ENCODE assay signal across 27 cellular contexts in the genomic region with DNA sequence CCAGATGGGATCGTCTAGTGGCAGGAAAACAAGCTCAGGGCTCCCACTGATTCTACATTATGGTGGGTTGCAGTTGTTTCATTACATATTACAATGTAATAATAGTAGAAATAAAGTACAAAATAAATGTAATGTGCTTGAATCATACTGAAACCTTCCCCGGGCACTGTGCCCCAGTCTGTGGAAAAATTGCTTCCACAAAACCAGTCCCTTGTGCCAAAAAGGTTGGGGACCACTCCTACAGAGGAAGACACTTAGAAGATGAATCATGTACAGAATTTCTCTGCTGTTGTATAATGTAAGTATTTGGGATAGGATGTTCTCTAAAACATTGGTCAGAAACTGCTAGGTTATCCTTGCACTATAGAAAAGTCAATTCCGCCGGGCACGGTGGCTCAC.
"Had no signal": no experiment of that assay in that cellular context is flagged by ENCODE, and none has a peak within 500 bp of the region (broad histone marks: within the 10 kb centered on the region; RNA-seq: fewer than 3 reads in every experiment).

No MANE protein-coding gene starts in this region.

- FAIRE-seq: pancreas had no signal

- H3K27me3 ChIP-seq: adrenal gland, ascending aorta, esophagus squamous epithelium, gastrocnemius medialis, heart left ventricle, neutrophil, pancreas, right atrium auricular region, testis, uterus had no signal

- H3K4me1 Mint-ChIP-seq: activated T-helper 17 cell treated with anti-CD3 and anti-CD28 coated beads, Interleukin-2, amount 50 U/mL, for 72 hours; endodermal cell; stimulated activated naive B cell treated with anti-CD40 and anti-IgM and Interleukin-4, amounts not matched to agents 10 μg/mL and 1 μg/mL and 100 μg/mL, for 72 hours had no signal

- H3K36me3 ChIP-seq: adrenal gland, ascending aorta, esophagus squamous epithelium, gastrocnemius medialis, neutrophil, pancreas, right atrium auricular region, uterus had no signal

- H3K36me3 Mint-ChIP-seq: activated naive CD4-positive, alpha-beta T cell treated with anti-CD3 and anti-CD28 coated beads, Interleukin-2, amount 50 U/mL, for 72 hours; natural killer cell treated with Interleukin-12 subunit alpha and Interleukin-12 subunit beta and Interleukin-15 and Interleukin-18, amount 100 ng/mL, for 72 hours; WTC11 had no signal

- H3K27ac Mint-ChIP-seq: activated naive CD4-positive, alpha-beta T cell treated with anti-CD3 and anti-CD28 coated beads, Interleukin-2, amount 50 U/mL, for 72 hours; activated T-helper 17 cell treated with anti-CD3 and anti-CD28 coated beads, Interleukin-2, amount 50 U/mL, for 72 hours; endodermal cell; natural killer cell treated with Interleukin-12 subunit alpha and Interleukin-12 subunit beta and Interleukin-15 and Interleukin-18, amount 100 ng/mL, for 72 hours; stimulated activated naive B cell treated with anti-CD40 and anti-IgM and Interleukin-4, amounts not matched to agents 10 μg/mL and 1 μg/mL and 100 μg/mL, for 72 hours; T-helper 1 cell treated with Interleukin-12 subunit alpha and Interleukin-12 subunit beta and Interleukin-4 antibody, amounts not matched to agents 30 μg/mL and 1 μg/mL, for 36 hours had no signal

- H3K9me3 Mint-ChIP-seq: activated naive CD4-positive, alpha-beta T cell treated with anti-CD3 and anti-CD28 coated beads, Interleukin-2, amount 50 U/mL, for 72 hours; activated T-helper 17 cell treated with anti-CD3 and anti-CD28 coated beads, Interleukin-2, amount 50 U/mL, for 72 hours; endodermal cell; natural killer cell treated with Interleukin-12 subunit alpha and Interleukin-12 subunit beta and Interleukin-15 and Interleukin-18, amount 100 ng/mL, for 72 hours; stimulated activated naive B cell treated with anti-CD40 and anti-IgM and Interleukin-4, amounts not matched to agents 10 μg/mL and 1 μg/mL and 100 μg/mL, for 72 hours; T-helper 1 cell treated with Interleukin-12 subunit alpha and Interleukin-12 subunit beta and Interleukin-4 antibody, amounts not matched to agents 30 μg/mL and 1 μg/mL, for 36 hours; WTC11 had no signal

- H3K27me3 Mint-ChIP-seq: activated T-helper 17 cell treated with anti-CD3 and anti-CD28 coated beads, Interleukin-2, amount 50 U/mL, for 72 hours; natural killer cell treated with Interleukin-12 subunit alpha and Interleukin-12 subunit beta and Interleukin-15 and Interleukin-18, amount 100 ng/mL, for 72 hours; stimulated activated naive B cell treated with anti-CD40 and anti-IgM and Interleukin-4, amounts not matched to agents 10 μg/mL and 1 μg/mL and 100 μg/mL, for 72 hours had no signal

- H3K4me3 Mint-ChIP-seq: activated T-helper 17 cell treated with anti-CD3 and anti-CD28 coated beads, Interleukin-2, amount 50 U/mL, for 72 hours; endodermal cell; natural killer cell treated with Interleukin-12 subunit alpha and Interleukin-12 subunit beta and Interleukin-15 and Interleukin-18, amount 100 ng/mL, for 72 hours; stimulated activated naive B cell treated with anti-CD40 and anti-IgM and Interleukin-4, amounts not matched to agents 10 μg/mL and 1 μg/mL and 100 μg/mL, for 72 hours; T-helper 1 cell treated with Interleukin-12 subunit alpha and Interleukin-12 subunit beta and Interleukin-4 antibody, amounts not matched to agents 30 μg/mL and 1 μg/mL, for 36 hours; WTC11 had no signal

- DNase-seq: activated T-cell treated with anti-CD3 and anti-CD28 coated beads, Interleukin-2, amount 50 U/mL, for 1 hour; adrenal gland; cerebellar nuclear complex; endodermal cell; esophagus squamous epithelium; gastrocnemius medialis; heart left ventricle; islet precursor cell; left cardiac atrium; pancreas; psoas muscle; stimulated activated CD4-positive, alpha-beta T cell treated with anti-CD3 and anti-CD28 coated beads, Interleukin-15, amount 100 ng/mL, for 24 hours; stimulated activated naive B cell treated with anti-CD40 and anti-IgM and Interleukin-4, amounts not matched to agents 10 μg/mL and 1 μg/mL and 100 μg/mL, for 72 hours; T1000; testis; trophoblast cell; uterus had no signal

- ATAC-seq: activated naive CD4-positive, alpha-beta T cell treated with anti-CD3 and anti-CD28 coated beads, Interleukin-2, amount 50 U/mL, for 72 hours; activated T-helper 17 cell treated with anti-CD3 and anti-CD28 coated beads, Interleukin-2, amount 50 U/mL, for 72 hours; gastrocnemius medialis; heart left ventricle; left cardiac atrium; natural killer cell treated with Interleukin-12 subunit alpha and Interleukin-12 subunit beta and Interleukin-15 and Interleukin-18, amount 100 ng/mL, for 72 hours; pancreas; psoas muscle; stimulated activated naive B cell treated with anti-CD40 and anti-IgM and Interleukin-4, amounts not matched to agents 10 μg/mL and 1 μg/mL and 100 μg/mL, for 72 hours; WTC11 had no signal

- H3K4me3 ChIP-seq: adrenal gland, ascending aorta, coronary artery, esophagus squamous epithelium, gastrocnemius medialis, heart left ventricle, pancreas, psoas muscle, right atrium auricular region, skin epidermis, testis, uterus had no signal

- H3K9me3 ChIP-seq: adrenal gland, ascending aorta, esophagus squamous epithelium, gastrocnemius medialis, heart left ventricle, neutrophil, pancreas, psoas muscle, right atrium auricular region, testis, uterus had no signal

- H3K4me1 ChIP-seq: adrenal gland, ascending aorta, esophagus squamous epithelium, gastrocnemius medialis, heart left ventricle, pancreas, psoas muscle, right atrium auricular region, testis, uterus had no signal

- H3K27ac ChIP-seq: adrenal gland, ascending aorta, coronary artery, esophagus squamous epithelium, gastrocnemius medialis, heart left ventricle, neutrophil, pancreas, psoas muscle, right atrium auricular region, skin epidermis, testis, uterus had no signal
